In the genomic region with DNA sequence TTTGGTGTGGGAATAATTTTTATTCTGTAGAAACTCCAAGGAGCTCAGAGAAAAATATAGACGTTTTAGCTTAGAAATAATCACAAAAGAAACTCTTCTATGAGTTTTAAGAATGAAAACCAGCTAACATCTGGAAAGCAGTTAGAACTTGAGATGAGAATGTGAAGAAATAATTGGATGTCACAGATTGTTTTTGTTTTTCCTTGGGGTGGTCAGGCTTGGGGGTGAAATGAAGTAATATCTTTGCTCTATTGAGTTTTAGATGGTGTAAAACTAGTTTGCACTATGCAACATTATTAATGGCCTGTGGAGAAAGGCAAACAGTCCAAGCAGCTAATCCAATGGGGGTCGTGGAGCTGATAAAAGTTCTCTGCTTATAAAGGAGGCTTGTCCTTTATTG, we compare ENCODE assay signal across 24 cellular contexts.
"Had no signal": no experiment of that assay in that cellular context is flagged by ENCODE, and none has a peak within 500 bp of the region (broad histone marks: within the 10 kb centered on the region; RNA-seq: fewer than 3 reads in every experiment).

No MANE protein-coding gene starts in this region.

- H3K27ac ChIP-seq: foreskin keratinocyte, gastroesophageal sphincter, hepatocyte, left lung, neural progenitor cell, parathyroid adenoma, right atrium auricular region, thoracic aorta, tibial nerve, upper lobe of right lung, vagina had no signal

- H3K9me3 ChIP-seq: esophagus muscularis mucosa, gastroesophageal sphincter, heart left ventricle, left lung, mucosa of descending colon, right atrium auricular region, thoracic aorta, tibial nerve, upper lobe of right lung, vagina had no signal

- H3K4me1 ChIP-seq: foreskin keratinocyte, heart left ventricle, left lung, neural progenitor cell, right atrium auricular region, tibial nerve, upper lobe of right lung, vagina had no signal

- DNase-seq: cerebellar nuclear complex; effector CD8-positive, alpha-beta T cell; endodermal cell; foreskin keratinocyte; heart left ventricle; kidney; left cardiac atrium; left lung; mesenchymal stem cell; mucosa of descending colon; naive thymus-derived CD4-positive, alpha-beta T cell; stimulated activated naive B cell treated with anti-CD40 and anti-IgM and Interleukin-4, amounts not matched to agents 10 μg/mL and 1 μg/mL and 100 μg/mL, for 72 hours; upper lobe of right lung had no signal

- H3K4me3 ChIP-seq: esophagus muscularis mucosa, gastroesophageal sphincter, heart left ventricle, hepatocyte, left lung, mucosa of descending colon, neural progenitor cell, right atrium auricular region, thoracic aorta, tibial nerve, upper lobe of right lung, vagina had no signal

- H3K27me3 ChIP-seq: esophagus muscularis mucosa, foreskin keratinocyte, gastroesophageal sphincter, hepatocyte, left lung, neural progenitor cell, right atrium auricular region, tibial nerve, upper lobe of right lung, vagina had no signal

- H3K36me3 ChIP-seq: esophagus muscularis mucosa, gastroesophageal sphincter, heart left ventricle, left lung, neural progenitor cell, right atrium auricular region, thoracic aorta, tibial nerve, upper lobe of right lung, vagina had no signal

- FAIRE-seq: colon, endothelial cell of umbilical vein, kidney had no signal
